Comparison of ENCODE assay signal across 14 cellular contexts in genomic region chr13:40640202-40640601, GRCh38. TPM values are rescaled to one million over a fixed set of nuclear protein-coding genes. Genes with fewer than 3 reads are reported as not detected.
DNase-seq lines count a peak whose midpoint lies in the region; ATAC-seq, FAIRE-seq and TF ChIP-seq lines count a peak whose summit lies in the region.
"Had no signal": no experiment of that assay in that cellular context is flagged by ENCODE, and none has a peak within 500 bp of the region (broad histone marks: within the 10 kb centered on the region; RNA-seq: fewer than 3 reads in every experiment).

No MANE protein-coding gene starts in this region.

- H3K9me3 Mint-ChIP-seq in natural killer cell (no peaks in the 10 kb centered on the region), progenitor cell of endocrine pancreas (ENCODE audit: low read depth) (no peaks in the 10 kb centered on the region)
- H3K9me3 Mint-ChIP-seq in natural killer cell treated with Interleukin-12 subunit alpha and Interleukin-12 subunit beta and Interleukin-15 and Interleukin-18, amount 100 ng/mL, for 72 hours, result no peaks in the 10 kb centered on the region
- no peaks in the 10 kb centered on the region for H3K9me3 Mint-ChIP-seq in activated naive CD8-positive, alpha-beta T cell (ENCODE audit: low read depth)
- H3K9me3 Mint-ChIP-seq: mesothelial cell of epicardium had no signal

- TF ChIP-seq POLR2A in HepG2 (IDR thresholded peaks at IDR 0.05; ENCODE audit: insufficient read depth in 1 of 2, low read depth in 2 of 2, low read length in 2 of 2), result no peak

- peaks cover 54% of the 10 kb centered on the region for H3K4me1 ChIP-seq in HepG2 (ENCODE audit: insufficient read depth, low read length)

- H3K9me3 ChIP-seq in HepG2 (ENCODE audit: low read length), result no peaks in the 10 kb centered on the region

- CTCF ChIA-PET in HepG2 (lab: Yijun Ruan, JAX; ENCODE audit: low intra/inter-chr PET ratio, low total read pairs), result no interaction called here

- H3K36me3 Mint-ChIP-seq in natural killer cell (no peaks in the 10 kb centered on the region), progenitor cell of endocrine pancreas (ENCODE audit: insufficient read depth) (no peaks in the 10 kb centered on the region)
- no peaks in the 10 kb centered on the region for H3K36me3 Mint-ChIP-seq in natural killer cell treated with Interleukin-12 subunit alpha and Interleukin-12 subunit beta and Interleukin-15 and Interleukin-18, amount 100 ng/mL, for 72 hours
- peaks cover 10% of the 10 kb centered on the region for H3K36me3 Mint-ChIP-seq in activated naive CD8-positive, alpha-beta T cell
- H3K36me3 Mint-ChIP-seq: mesothelial cell of epicardium had no signal

- no peak for DNase-seq in natural killer cell
- no peak for DNase-seq in natural killer cell treated with Interleukin-12 subunit alpha and Interleukin-12 subunit beta and Interleukin-15 and Interleukin-18, amount 100 ng/mL, for 72 hours (ENCODE audit: low spot score)
- no peak for DNase-seq in HepG2 (ENCODE audit: low spot score)
- DNase-seq in NCI-H524 treated with DMSO at 0.1 percent for 48 hours (lab: John Stamatoyannopoulos, UW), result no peak
- no peak for DNase-seq in activated CD8-positive, alpha-beta memory T cell treated with anti-CD3 and anti-CD28 coated beads, Interleukin-2, amount 50 U/mL, for 4 hours
- no peak for DNase-seq in progenitor cell of endocrine pancreas (ENCODE audit: low spot score, unreplicated experiment)
- no peak for DNase-seq in HuH-7.5 (ENCODE audit: low spot score)
- DNase-seq: activated effector memory CD4-positive, alpha-beta T cell treated with anti-CD3 and anti-CD28 coated beads, Interleukin-2, amount 50 U/mL, for 16 hours; GDM1; NCI-H2081 treated with DMSO at 0.1 percent for 48 hours; posterior cingulate gyrus; stimulated activated CD4-positive, alpha-beta T cell treated with anti-CD3 and anti-CD28 coated beads, Interleukin-1b, Interleukin-23, amount 100 ng/mL, for 48 hours had no signal

- TF ChIP-seq CTCF in natural killer cell (IDR thresholded peaks at IDR 0.05), result no peak
- TF ChIP-seq CTCF in HepG2 (CRISPR knock-in tag; IDR thresholded peaks at IDR 0.05), result no peak
- TF ChIP-seq CTCF in progenitor cell of endocrine pancreas (IDR thresholded peaks at IDR 0.05; ENCODE audit: unreplicated experiment), result no peak

- peak overlapping the region in 1 of 2 donors; percentile 53 for H3K27ac Mint-ChIP-seq in natural killer cell
- H3K27ac Mint-ChIP-seq in natural killer cell treated with Interleukin-12 subunit alpha and Interleukin-12 subunit beta and Interleukin-15 and Interleukin-18, amount 100 ng/mL, for 72 hours, result peak overlapping the region in 1 of 2 donors; percentile 27
- peak overlapping the region; percentile 88 for H3K27ac Mint-ChIP-seq in activated naive CD8-positive, alpha-beta T cell
- H3K27ac Mint-ChIP-seq in progenitor cell of endocrine pancreas, result no peak overlapping the region

- no peak for FAIRE-seq in HepG2 (lab: Jason Lieb, UNC)

- no peak overlapping the region for H3K9ac ChIP-seq in HepG2 (ENCODE audit: insufficient read depth, low read depth, low read length)

- no peak for TF ChIP-seq RAD21 in HepG2 (CRISPR knock-in tag; IDR thresholded peaks at IDR 0.05)

- BruUV-seq in HepG2 (replicated peaks; lab: Mats Ljungman, UMichigan), result TSS peak; percentile 22

- in situ Hi-C loops in HepG2 (cut with HindIII; ENCODE audit: extremely low pct_ligation_motif_present, low pct_unique_long_range_greater_than_20kb), result no loop called here

- peaks cover 87% of the 10 kb centered on the region for H4K20me1 ChIP-seq in HepG2 (ENCODE audit: insufficient read depth, low read length)

- ATAC-seq in natural killer cell (peak in 2 of 3 donors; percentile 30 to 52), HepG2 (no peak)
- no peak for ATAC-seq in natural killer cell treated with Interleukin-12 subunit alpha and Interleukin-12 subunit beta and Interleukin-15 and Interleukin-18, amount 100 ng/mL, for 72 hours

- no peak overlapping the region for H2AFZ ChIP-seq in HepG2 (ENCODE audit: low read length)

- peaks cover 2 to 3% of the 10 kb centered on the region in 2 experiments; a peak in 3 of 5 replicates for H3K36me3 ChIP-seq in HepG2 (replicated peaks in 1 of 2; ENCODE audit: control insufficient read depth in 1 of 2, insufficient read depth in 2 of 2, low read length in 2 of 2)

- POLR2A ChIA-PET in HepG2 (lab: Yijun Ruan, JAX), result no interaction called here

- H3K4me2 ChIP-seq in HepG2 (ENCODE audit: low read depth, low read length), result no peak overlapping the region

- 97% methylated on average over 6 of the region's 6 CpGs for WGBS in HepG2 (ENCODE audit: low lambda C conversion rate)

- no peak overlapping the region for H3K4me3 ChIP-seq in HepG2 (replicated peaks in 1 of 3; ENCODE audit: insufficient read depth in 1 of 3, low read depth in 2 of 3, low read length in 3 of 3)

- peaks cover 94% of the 10 kb centered on the region for H3K79me2 ChIP-seq in HepG2 (ENCODE audit: insufficient read depth, low read length)

- intact Hi-C loops in natural killer cell (cut with micrococcal nuclease), result no loop called here
- intact Hi-C loops in HepG2 (cut with micrococcal nuclease; ENCODE audit: unreplicated experiment), result no loop called here

- H3K27me3 ChIP-seq in HepG2 (ENCODE audit: control insufficient read depth in 1 of 2, insufficient read depth in 2 of 2, low read length in 2 of 2), result no peaks in the 10 kb centered on the region

- peak overlapping the region; percentile 11 for H3K4me3 Mint-ChIP-seq in natural killer cell
- H3K4me3 Mint-ChIP-seq in natural killer cell treated with Interleukin-12 subunit alpha and Interleukin-12 subunit beta and Interleukin-15 and Interleukin-18, amount 100 ng/mL, for 72 hours, result no peak overlapping the region
- no peak overlapping the region for H3K4me3 Mint-ChIP-seq in activated naive CD8-positive, alpha-beta T cell
- no peak overlapping the region for H3K4me3 Mint-ChIP-seq in progenitor cell of endocrine pancreas (ENCODE audit: low read depth)
- H3K4me3 Mint-ChIP-seq: mesothelial cell of epicardium had no signal

- H3K4me1 Mint-ChIP-seq in natural killer cell (peaks cover 59 to 62% of the 10 kb centered on the region in 2 donors), progenitor cell of endocrine pancreas (ENCODE audit: low read depth) (peaks cover 18% of the 10 kb centered on the region)
- H3K4me1 Mint-ChIP-seq in natural killer cell treated with Interleukin-12 subunit alpha and Interleukin-12 subunit beta and Interleukin-15 and Interleukin-18, amount 100 ng/mL, for 72 hours (ENCODE audit: low read depth in 2 of 2), result peaks cover 32 to 35% of the 10 kb centered on the region in 2 donors
- peaks cover 87% of the 10 kb centered on the region for H3K4me1 Mint-ChIP-seq in activated naive CD8-positive, alpha-beta T cell (ENCODE audit: low read depth)

- no peaks in the 10 kb centered on the region for H3K27me3 Mint-ChIP-seq in natural killer cell (ENCODE audit: low read depth in 2 of 2)
- no peaks in the 10 kb centered on the region for H3K27me3 Mint-ChIP-seq in natural killer cell treated with Interleukin-12 subunit alpha and Interleukin-12 subunit beta and Interleukin-15 and Interleukin-18, amount 100 ng/mL, for 72 hours
- H3K27me3 Mint-ChIP-seq in activated naive CD8-positive, alpha-beta T cell, result no peaks in the 10 kb centered on the region
- no peaks in the 10 kb centered on the region for H3K27me3 Mint-ChIP-seq in progenitor cell of endocrine pancreas

- TF ChIP-seq EP300 in HepG2 (IDR thresholded peaks at IDR 0.05; ENCODE audit: low read depth in 2 of 2, low read length in 2 of 2) (no peak), HepG2 (CRISPR knock-in tag; IDR thresholded peaks at IDR 0.05; ENCODE audit: borderline replicate concordance) (no peak)

- no peak overlapping the region for H3K27ac ChIP-seq in HepG2 (ENCODE audit: extremely low read length, insufficient read depth, low read length)

TF ChIP-seq in HepG2, 621 proteins besides CTCF, POLR2A, EP300 and RAD21 (continues in another document):
- no peak for TF ChIP-seq ATF5 (CRISPR knock-in tag; IDR thresholded peaks at IDR 0.05; ENCODE audit: low read depth)
- no peak for TF ChIP-seq ZSCAN29 (CRISPR knock-in tag; conservative IDR thresholded peaks at IDR 0.05)
- no peak for TF ChIP-seq MTF2 (CRISPR knock-in tag; IDR thresholded peaks at IDR 0.05; ENCODE audit: borderline replicate concordance)
- no peak for TF ChIP-seq MYC (CRISPR knock-in tag; IDR thresholded peaks at IDR 0.05; ENCODE audit: borderline replicate concordance)

RNA-seq across cellular contexts. Expression of gene FOXO1, which starts 26.2 kb away (rescaled TPM):
- 10 to 100 TPM; 23.9 to 29.8 (median 27.6) TPM for total RNA-seq in natural killer cell
- total RNA-seq in natural killer cell treated with Interleukin-12 subunit alpha and Interleukin-12 subunit beta and Interleukin-15 and Interleukin-18, amount 100 ng/mL, for 72 hours, result 1 to 10 TPM; 6.1 to 9.5 TPM
- total RNA-seq in HepG2 (2016; rRNA removed; fragmentation: Illumina TruSeq; extraction: Trizol), result 8.1 and 13.8 TPM in 2 replicates
- 16.8 and 17.8 TPM in 2 replicates for total RNA-seq in HepG2 (2016; cell fraction: cytosol; rRNA removed; fragmentation: Illumina TruSeq; extraction: Trizol; ENCODE audit: low read depth)
- 7.8 and 12.3 TPM in 2 replicates for total RNA-seq in HepG2 (2016; cell fraction: insoluble cytoplasmic fraction; rRNA removed; fragmentation: Illumina TruSeq; extraction: Trizol)
- total RNA-seq in HepG2 (2016; cell fraction: membrane; rRNA removed; fragmentation: Illumina TruSeq; extraction: Trizol), result 15.3 and 15.4 TPM in 2 replicates
- total RNA-seq in HepG2 (2016; cell fraction: nucleus; rRNA removed; fragmentation: Illumina TruSeq; extraction: Trizol), result 14.4 and 14.7 TPM in 2 replicates
- 10.9 and 13.1 TPM in 2 replicates for polyA plus RNA-seq in HepG2 (2011; rRNA removed)
- polyA plus RNA-seq in HepG2 (2011; cell fraction: cytosol; rRNA removed), result 8.3 and 8.4 TPM in 2 replicates
- polyA plus RNA-seq in HepG2 (2011; cell fraction: nucleus; rRNA removed), result 12.9 and 17.5 TPM in 2 replicates
- polyA plus RNA-seq in HepG2 (2012), result 8.8 and 12.0 TPM in 2 replicates
- 0.25 TPM in 2 replicates for polyA plus RNA-seq in HepG2 (2016; cell fraction: cytosol; fragmentation: Illumina TruSeq; extraction: Trizol; ENCODE audit: low read depth)
- 10.3 and 10.9 TPM in 2 replicates for polyA plus RNA-seq in HepG2 (2016; cell fraction: insoluble cytoplasmic fraction; fragmentation: Illumina TruSeq; extraction: Trizol; ENCODE audit: low read depth)
- 1.5 and 2.0 TPM in 2 replicates for polyA plus RNA-seq in HepG2 (2016; cell fraction: membrane; fragmentation: Illumina TruSeq; extraction: Trizol; ENCODE audit: low read depth)
- 9.4 and 9.9 TPM in 2 replicates for polyA plus RNA-seq in HepG2 (2016; cell fraction: nucleus; fragmentation: Illumina TruSeq; extraction: Trizol; ENCODE audit: insufficient read depth, low read depth)
- polyA minus RNA-seq in HepG2 (2011; rRNA and poly(A)+ RNA removed; ENCODE audit: low replicate concordance), result 4.3 and 53.3 TPM in 2 replicates
- 28.8 and 31.7 TPM in 2 replicates for polyA minus RNA-seq in HepG2 (2011; cell fraction: cytosol; rRNA and poly(A)+ RNA removed)
- 63.8 and 73.3 TPM in 2 replicates for polyA minus RNA-seq in HepG2 (2011; cell fraction: nucleus; rRNA and poly(A)+ RNA removed)
- total RNA-seq in progenitor cell of endocrine pancreas, result 15.7 TPM in 2 replicates

Comparison
In these comparisons a context has a peak if more than half of its experiments do, and no peak if none do; other contexts are left out.
1. ATAC-seq: peak in natural killer cell (2 of 3); none in natural killer cell treated with Interleukin-12 subunit alpha and Interleukin-12 subunit beta and Interleukin-15 and Interleukin-18, amount 100 ng/mL, for 72 hours (0 of 2) and HepG2 (single experiment).